9 cellular contexts compared by ENCODE assay signal in genomic region chr15:81558056-81558455, GRCh38.
"Had no signal": no experiment of that assay in that cellular context is flagged by ENCODE, and none has a peak within 500 bp of the region (broad histone marks: within the 10 kb centered on the region; RNA-seq: fewer than 3 reads in every experiment).

No MANE protein-coding gene starts in this region.

- H3K9me3 ChIP-seq: HAP-1 had no signal

- H3K4me2 ChIP-seq: GM23338 had no signal

- H3K27ac ChIP-seq: GM23248 had no signal

- H2AFZ ChIP-seq: GM23248, GM23338 had no signal

- H3K4me1 ChIP-seq: HAP-1 had no signal

- H3K36me3 ChIP-seq: HAP-1 had no signal

- ATAC-seq: GM23338, HCT116 had no signal

- DNase-seq: GM23248, GOT3, H7, H9, HCEC 1CT, HFFc6 had no signal

- H3K9ac ChIP-seq: GM23248 had no signal

- H3K4me3 ChIP-seq: GM23248, GM23338, HAP-1 had no signal
